In the genomic region with DNA sequence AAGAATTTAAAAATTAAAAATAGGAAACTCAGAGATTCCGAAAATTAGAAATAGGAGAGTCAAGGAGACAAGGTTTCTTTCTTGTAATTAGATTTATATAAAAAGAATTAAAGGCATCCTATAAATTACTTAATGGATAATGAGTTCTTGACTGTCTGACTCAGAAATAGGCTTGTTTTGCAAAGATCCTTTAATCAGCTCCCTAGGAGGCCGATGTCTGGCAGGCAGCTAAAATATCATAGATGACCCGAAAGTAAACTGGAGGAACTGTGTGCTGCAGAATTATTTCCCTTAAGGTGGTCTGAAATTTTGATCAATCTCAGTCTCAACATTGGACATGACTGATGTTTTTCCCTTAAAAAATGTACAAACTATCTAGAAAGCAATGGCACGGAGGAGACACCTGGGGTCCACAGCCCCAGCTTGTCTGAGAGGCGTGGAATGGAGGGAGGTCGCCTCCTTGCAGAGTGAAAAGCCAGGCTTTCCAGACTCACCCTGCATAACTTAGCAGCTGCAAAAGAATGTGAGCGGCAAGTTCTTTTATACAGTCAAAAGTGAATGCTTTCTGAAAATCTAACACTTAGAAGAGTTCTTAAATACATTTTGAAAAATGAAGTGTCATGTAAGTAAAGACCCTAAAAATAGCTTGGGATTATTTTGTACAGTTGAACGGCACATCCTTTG, we compare ENCODE assay signal across 20 cellular contexts. TPM values are rescaled to one million over a fixed set of nuclear protein-coding genes. Genes with fewer than 3 reads are reported as not detected.
DNase-seq lines count a peak whose midpoint lies in the region; ATAC-seq, FAIRE-seq and TF ChIP-seq lines count a peak whose summit lies in the region.
"Had no signal": no experiment of that assay in that cellular context is flagged by ENCODE, and none has a peak within 500 bp of the region (broad histone marks: within the 10 kb centered on the region; RNA-seq: fewer than 3 reads in every experiment).

No MANE protein-coding gene starts in this region.

- H3K36me3 ChIP-seq in heart right ventricle, result peaks cover 0 to 4% (median 0%) of the 10 kb centered on the region in 9 donors
- H3K36me3 ChIP-seq in endodermal cell (ENCODE audit: control insufficient read depth, insufficient read depth, low read length), result no peaks in the 10 kb centered on the region
- H3K36me3 ChIP-seq in transverse colon, result no peaks in the 10 kb centered on the region

- TF ChIP-seq EP300 in transverse colon (IDR thresholded peaks at IDR 0.05; ENCODE audit: low read depth), result no peak

- H3K4me3 Mint-ChIP-seq in endodermal cell, result no peak overlapping the region
- H3K4me3 Mint-ChIP-seq in mesothelial cell of epicardium, result peak overlapping the region; percentile 23
- H3K4me3 Mint-ChIP-seq: activated CD8-positive, alpha-beta T cell treated with anti-CD3 and anti-CD28 coated beads, Interleukin-2, amount 10 ng/mL, durations not matched to agents 7 days and 5 days; activated T-helper 17 cell treated with anti-CD3 and anti-CD28 coated beads, Interleukin-2, amount 50 U/mL, for 72 hours; neural crest cell had no signal

- in situ Hi-C loops in transverse colon (cut with MboI; ENCODE audit: low pct_ligation_motif_present in 1 of 4, low pct_unique_long_range_greater_than_20kb in 1 of 4, low sequenced_read_pairs in 3 of 4), result no loop called here

- H3K9me3 ChIP-seq in heart right ventricle (no peaks in the 10 kb centered on the region), right cardiac atrium (ENCODE audit: control insufficient read depth, low read length) (no peaks in the 10 kb centered on the region), endodermal cell (ENCODE audit: control insufficient read depth, low read length) (no peaks in the 10 kb centered on the region), transverse colon (no peaks in the 10 kb centered on the region)
- H3K9me3 ChIP-seq: adrenal gland had no signal

- H3K4me1 Mint-ChIP-seq in endodermal cell (peaks cover 22% of the 10 kb centered on the region), mesothelial cell of epicardium (peaks cover 38% of the 10 kb centered on the region)

- peak overlapping the region in 7 of 10 donors; percentile 16 to 69 (median 35) for H3K27ac ChIP-seq in heart right ventricle
- no peak overlapping the region for H3K27ac ChIP-seq in right cardiac atrium (ENCODE audit: low read length)
- peak overlapping the region; percentile 62 for H3K27ac ChIP-seq in endodermal cell (ENCODE audit: low read depth, low read length)
- H3K27ac ChIP-seq in transverse colon, result peak overlapping the region; percentile 25 to 39 (median 33)
- H3K27ac ChIP-seq: GM23248, PC-9 had no signal

- TF ChIP-seq POLR2A in transverse colon (IDR thresholded peaks at IDR 0.05), result no peak

- TF ChIP-seq CTCF in heart right ventricle (IDR thresholded peaks at IDR 0.05) (no peak), endodermal cell (conservative IDR thresholded peaks at IDR 0.05) (no peak), mesothelial cell of epicardium (IDR thresholded peaks at IDR 0.05; ENCODE audit: unreplicated experiment) (no peak), transverse colon (IDR thresholded peaks at IDR 0.05) (no peak)

- H3K27ac Mint-ChIP-seq in endodermal cell, result peak overlapping the region; percentile 87
- peak overlapping the region; percentile 84 for H3K27ac Mint-ChIP-seq in mesothelial cell of epicardium
- H3K27ac Mint-ChIP-seq: activated CD8-positive, alpha-beta T cell treated with anti-CD3 and anti-CD28 coated beads, Interleukin-2, amount 10 ng/mL, durations not matched to agents 7 days and 5 days; activated T-helper 17 cell treated with anti-CD3 and anti-CD28 coated beads, Interleukin-2, amount 50 U/mL, for 72 hours had no signal

- H3K4me1 ChIP-seq in heart right ventricle, result peaks cover 21 to 91% (median 69%) of the 10 kb centered on the region in 9 donors
- peaks cover 21% of the 10 kb centered on the region for H3K4me1 ChIP-seq in right cardiac atrium (ENCODE audit: control insufficient read depth, insufficient read depth, low read length)
- peaks cover 17% of the 10 kb centered on the region for H3K4me1 ChIP-seq in endodermal cell (ENCODE audit: control insufficient read depth, insufficient read depth, low read length)
- H3K4me1 ChIP-seq in transverse colon, result peaks cover 3 to 52% (median 7%) of the 10 kb centered on the region in 4 donors

- H3K9me3 Mint-ChIP-seq in endodermal cell, result no peaks in the 10 kb centered on the region
- H3K9me3 Mint-ChIP-seq in mesothelial cell of epicardium, result no peaks in the 10 kb centered on the region
- H3K9me3 Mint-ChIP-seq: activated T-helper 17 cell treated with anti-CD3 and anti-CD28 coated beads, Interleukin-2, amount 50 U/mL, for 72 hours had no signal

- DNase-seq in heart right ventricle, result no peak
- no peak for DNase-seq in right cardiac atrium
- DNase-seq in endodermal cell, result peak; percentile 64
- DNase-seq in mesothelial cell of epicardium (ENCODE audit: low spot score in 2 of 2, unreplicated experiment in 2 of 2), result no peak
- DNase-seq in transverse colon, result no peak
- DNase-seq in NCI-H226, result no peak
- DNase-seq in HTR-8/SVneo (ENCODE audit: insufficient read length, low spot score), result no peak
- DNase-seq: ACHN; activated CD8-positive, alpha-beta T cell treated with anti-CD3 and anti-CD28 coated beads, Interleukin-2, amount 10 ng/mL, durations not matched to agents 7 days and 5 days; adrenal gland; EL; GM23248; MM.1S; NCI-H2029; NCI-H526 treated with DMSO at 0.1 percent for 48 hours; PC-9; stimulated activated CD4-positive, alpha-beta T cell treated with anti-CD3 and anti-CD28 coated beads, Interleukin-4, amount 100 ng/mL, for 24 hours had no signal

- no peaks in the 10 kb centered on the region for H3K36me3 Mint-ChIP-seq in endodermal cell (ENCODE audit: low read depth)
- peaks cover 9% of the 10 kb centered on the region for H3K36me3 Mint-ChIP-seq in mesothelial cell of epicardium

- ATAC-seq in heart right ventricle (no peak), right cardiac atrium (no peak), GM21529 (IDR thresholded peaks at IDR 0.05; ENCODE audit: unreplicated experiment) (no peak)
- ATAC-seq: activated CD8-positive, alpha-beta T cell treated with anti-CD3 and anti-CD28 coated beads, Interleukin-2, amount 10 ng/mL, durations not matched to agents 7 days and 5 days; activated T-helper 17 cell treated with anti-CD3 and anti-CD28 coated beads, Interleukin-2, amount 50 U/mL, for 72 hours had no signal

- WGBS in heart right ventricle, 2 donors, result 48% methylated on average over 8 of the region's 8 CpGs
- 45% methylated on average over 8 of the region's 8 CpGs for WGBS in right cardiac atrium
- WGBS in endodermal cell (ENCODE audit: insufficient coverage in 1 of 2, insufficient read length in 1 of 2), 2 experiments, result 68 to 83% methylated on average over 5 to 7 of the region's 8 CpGs
- 75 to 86% methylated on average over 2 to 8 of the region's 8 CpGs for WGBS in transverse colon (ENCODE audit: low coverage in 1 of 2), 2 donors

- H3K4me3 ChIP-seq in heart right ventricle (no peak overlapping the region), right cardiac atrium (ENCODE audit: low read length) (no peak overlapping the region), endodermal cell (ENCODE audit: low read length) (no peak overlapping the region), transverse colon (no peak overlapping the region)
- H3K4me3 ChIP-seq: adrenal gland, GM23248, PC-9 had no signal

- intact Hi-C loops in heart right ventricle (cut with DNase I) (loop anchor here in 2 of 10 donors (5.0 kb wide), 2 partner anchors 40 to 45 kb away; partner anchors contain the start of gene MBNL2 (in 1 of the 2)), right cardiac atrium (cut with DNase I) (no loop called here), transverse colon (cut with DNase I; ENCODE audit: low total_unique reads) (no loop called here)

- H3K9ac ChIP-seq in endodermal cell (ENCODE audit: extremely low read depth, low read length, poor library complexity, severe bottlenecking), result no peak overlapping the region
- H3K9ac ChIP-seq: GM23248 had no signal

- FAIRE-seq in HTR-8/SVneo (lab: Jason Lieb, UNC), result no peak

- peaks cover 7% of the 10 kb centered on the region for H3K27me3 Mint-ChIP-seq in endodermal cell (ENCODE audit: insufficient read depth)
- no peaks in the 10 kb centered on the region for H3K27me3 Mint-ChIP-seq in mesothelial cell of epicardium (ENCODE audit: low read depth)
- H3K27me3 Mint-ChIP-seq: activated T-helper 17 cell treated with anti-CD3 and anti-CD28 coated beads, Interleukin-2, amount 50 U/mL, for 72 hours had no signal

- H3K27me3 ChIP-seq in heart right ventricle, result no peaks in the 10 kb centered on the region
- H3K27me3 ChIP-seq in right cardiac atrium (ENCODE audit: control insufficient read depth, insufficient read depth), result no peaks in the 10 kb centered on the region
- H3K27me3 ChIP-seq in endodermal cell (ENCODE audit: control insufficient read depth, insufficient read depth, low read length, poor library complexity, severe bottlenecking), result no peaks in the 10 kb centered on the region
- H3K27me3 ChIP-seq in transverse colon, result no peaks in the 10 kb centered on the region
- H3K27me3 ChIP-seq: adrenal gland had no signal

RNA-seq across cellular contexts. Expression of gene MBNL2, which starts 44.7 kb away (rescaled TPM):
- total RNA-seq in heart right ventricle (10 to 100 TPM; 59.7 to 95.0 (median 85.2) TPM), right cardiac atrium (10 to 100 TPM; 71.8 to 89.6 (median 76.2) TPM), endodermal cell (1 to 10 TPM; 1.7 to 3.3 TPM), mesothelial cell of epicardium (71.8 to 78.9 TPM (median 76.9 TPM) in 3 replicates), transverse colon (10 to 100 TPM; 26.9 to 53.7 (median 46.1) TPM)
- polyA plus RNA-seq in heart right ventricle (10 to 100 TPM; 17.2 to 18.7 TPM), right cardiac atrium (23.2 TPM)
- 22.0 TPM for polyA plus RNA-seq in endodermal cell (2013, experiment 1 of 2)
- polyA plus RNA-seq in endodermal cell (2013, experiment 2 of 2), result 22.7 TPM

Comparison
In these comparisons a context has a peak if more than half of its experiments do, and no peak if none do; other contexts are left out.
1. RNA of gene MBNL2, which starts 44.7 kb away (total RNA-seq): 59.7 to 95.0 TPM in heart right ventricle, 71.8 to 89.6 TPM in right cardiac atrium, 71.8 to 78.9 TPM in mesothelial cell of epicardium and 26.9 to 53.7 TPM in transverse colon; 1.7 to 3.3 TPM in endodermal cell; every median in the first group is over 4 times any median in the second.